In genomic region chrX:154097597-154098541, GRCh38 we compare ENCODE assay signal across 8 cellular contexts. TPM values are rescaled to one million over a fixed set of nuclear protein-coding genes. Genes with fewer than 3 reads are reported as not detected.
A peak's percentile ranks its signal among the peaks of the same experiment; 100 is the strongest.
DNase-seq lines count a peak whose midpoint lies in the region; ATAC-seq and TF ChIP-seq lines count a peak whose summit lies in the region.

Gene MECP2 (minus strand): TSS chrX:154097717.

- ATAC-seq in RWPE2 (ENCODE audit: low read depth) (peak; percentile 81), natural killer cell (peak; percentile 87 to 96 (median 90))

- no peaks in the 10 kb centered on the region for H3K9me3 ChIP-seq in DOHH2 (ENCODE audit: control insufficient read depth, insufficient read depth, low read length)
- H3K9me3 ChIP-seq in RWPE2 (ENCODE audit: severe bottlenecking), result no peaks in the 10 kb centered on the region

- H3F3A ChIP-seq in DOHH2 (ENCODE audit: control insufficient read depth, insufficient read depth), result no peaks in the 10 kb centered on the region

- no peaks in the 10 kb centered on the region for H3K9me3 Mint-ChIP-seq in activated T-helper 2 cell treated with anti-CD3 and anti-CD28 coated beads, Interferon-gamma antibody, Interleukin-2, Interleukin-4, amounts not matched to agents 10 μg/mL and 5 μg/mL and 100 μg/mL, durations not matched to agents 14 hours and 24 hours and 36 hours
- H3K9me3 Mint-ChIP-seq in natural killer cell, result no peaks in the 10 kb centered on the region

- H3K4me3 ChIP-seq in DOHH2 (ENCODE audit: low read length) (peak within 1 kb of the TSS; percentile 89), LNCaP clone FGC (ENCODE audit: low read depth, low read length) (peak within 1 kb of the TSS; percentile 72), RWPE2 (ENCODE audit: severe bottlenecking) (peak within 1 kb of the TSS; percentile 81)

- peaks cover 55% of the 10 kb centered on the region for H3K4me1 Mint-ChIP-seq in activated T-helper 2 cell treated with anti-CD3 and anti-CD28 coated beads, Interferon-gamma antibody, Interleukin-2, Interleukin-4, amounts not matched to agents 10 μg/mL and 5 μg/mL and 100 μg/mL, durations not matched to agents 14 hours and 24 hours and 36 hours (ENCODE audit: low read depth)
- peaks cover 35 to 40% of the 10 kb centered on the region in 2 donors for H3K4me1 Mint-ChIP-seq in natural killer cell

- DNase-seq in GOT3 (lab: John Stamatoyannopoulos, UW) (peak; percentile 65), LNCaP clone FGC (ENCODE audit: low read depth) (peak; percentile 73), RWPE2 (ENCODE audit: low spot score) (peak; percentile 88), fibroblast of peridontal ligament (ENCODE audit: extremely low read depth) (peak; percentile 87), natural killer cell (peak; percentile 84)
- peak; percentile 85 for DNase-seq in activated T-helper 2 cell treated with anti-CD3 and anti-CD28 coated beads, Interferon-gamma antibody, Interleukin-2, Interleukin-4, amounts not matched to agents 10 μg/mL and 5 μg/mL and 100 μg/mL, durations not matched to agents 14 hours and 24 hours and 36 hours (ENCODE audit: low spot score)
- DNase-seq in stimulated activated naive CD4-positive, alpha-beta T cell (lab: John Stamatoyannopoulos, UW), result peak; percentile 71 to 87 (median 78)

- TF ChIP-seq CTCF in DOHH2 (IDR thresholded peaks at IDR 0.05; ENCODE audit: low read depth, low read length, poor library complexity, severe bottlenecking) (no peak), LNCaP clone FGC (IDR thresholded peaks at IDR 0.05; ENCODE audit: control insufficient read depth, extremely low read depth, insufficient read depth) (no peak), RWPE2 (IDR thresholded peaks at IDR 0.05; ENCODE audit: poor library complexity, severe bottlenecking) (no peak), natural killer cell (IDR thresholded peaks at IDR 0.05) (no peak)

- H3K27ac ChIP-seq in DOHH2 (ENCODE audit: low read depth, low read length) (peak within 1 kb of the TSS; percentile 40), RWPE2 (ENCODE audit: poor library complexity, severe bottlenecking) (peak within 1 kb of the TSS; percentile 58)

- H3K36me3 ChIP-seq in DOHH2 (ENCODE audit: control insufficient read depth, low read length) (peaks cover 11% of the 10 kb centered on the region), RWPE2 (ENCODE audit: low read depth) (no peaks in the 10 kb centered on the region)

- H3K27me3 ChIP-seq in DOHH2 (ENCODE audit: control insufficient read depth, low read length), result no peaks in the 10 kb centered on the region
- no peaks in the 10 kb centered on the region for H3K27me3 ChIP-seq in RWPE2 (ENCODE audit: insufficient read depth, poor library complexity, severe bottlenecking)

- peaks cover 42% of the 10 kb centered on the region for H3K79me2 ChIP-seq in DOHH2 (ENCODE audit: control insufficient read depth, low read length)

- peak within 1 kb of the TSS; percentile 86 for H3K4me2 ChIP-seq in DOHH2 (ENCODE audit: low read length)

- peak within 1 kb of the TSS; percentile 99 for H3K4me3 Mint-ChIP-seq in activated T-helper 2 cell treated with anti-CD3 and anti-CD28 coated beads, Interferon-gamma antibody, Interleukin-2, Interleukin-4, amounts not matched to agents 10 μg/mL and 5 μg/mL and 100 μg/mL, durations not matched to agents 14 hours and 24 hours and 36 hours (ENCODE audit: low read depth)
- peak within 1 kb of the TSS; percentile 94 for H3K4me3 Mint-ChIP-seq in natural killer cell

- peaks cover 8% of the 10 kb centered on the region; the same call in 1 of the 2 replicates for H4K20me1 ChIP-seq in DOHH2 (ENCODE audit: control insufficient read depth, insufficient read depth, low read depth, low read length)

- H3K4me1 ChIP-seq in DOHH2 (ENCODE audit: control insufficient read depth, low read length) (peaks cover 36% of the 10 kb centered on the region), RWPE2 (ENCODE audit: insufficient read depth, poor library complexity, severe bottlenecking) (peaks cover 6% of the 10 kb centered on the region)

- no peaks in the 10 kb centered on the region for H3K9me2 ChIP-seq in DOHH2 (replicated peaks; ENCODE audit: control insufficient read depth, low read length)

- peaks cover 4% of the 10 kb centered on the region for H3K27me3 Mint-ChIP-seq in activated T-helper 2 cell treated with anti-CD3 and anti-CD28 coated beads, Interferon-gamma antibody, Interleukin-2, Interleukin-4, amounts not matched to agents 10 μg/mL and 5 μg/mL and 100 μg/mL, durations not matched to agents 14 hours and 24 hours and 36 hours (ENCODE audit: low read depth)
- H3K27me3 Mint-ChIP-seq in natural killer cell (ENCODE audit: low read depth in 2 of 2), result peaks cover 0 to 13% of the 10 kb centered on the region in 2 donors

- peak within 1 kb of the TSS; percentile 100 for H3K27ac Mint-ChIP-seq in activated T-helper 2 cell treated with anti-CD3 and anti-CD28 coated beads, Interferon-gamma antibody, Interleukin-2, Interleukin-4, amounts not matched to agents 10 μg/mL and 5 μg/mL and 100 μg/mL, durations not matched to agents 14 hours and 24 hours and 36 hours
- H3K27ac Mint-ChIP-seq in natural killer cell, result peak within 1 kb of the TSS; percentile 88 to 94

- intact Hi-C loops in activated T-helper 2 cell treated with anti-CD3 and anti-CD28 coated beads, Interferon-gamma antibody, Interleukin-2, Interleukin-4, amounts not matched to agents 10 μg/mL and 5 μg/mL and 100 μg/mL, durations not matched to agents 14 hours and 24 hours and 36 hours (cut with micrococcal nuclease), result loop anchor here (2.0 to 5.0 kb wide), 5 partner anchors 27 to 274 kb away; partner anchors contain the start of genes ARHGAP4, FLNA, HCFC1 and TMEM187
- intact Hi-C loops in natural killer cell (cut with micrococcal nuclease), result loop anchor here (10.0 kb wide), 3 partner anchors 83 to 277 kb away; partner anchors contain the start of genes ARHGAP4, EMD, FLNA and IRAK1

- H3K36me3 Mint-ChIP-seq in activated T-helper 2 cell treated with anti-CD3 and anti-CD28 coated beads, Interferon-gamma antibody, Interleukin-2, Interleukin-4, amounts not matched to agents 10 μg/mL and 5 μg/mL and 100 μg/mL, durations not matched to agents 14 hours and 24 hours and 36 hours (ENCODE audit: low read depth), result peaks cover 16% of the 10 kb centered on the region
- H3K36me3 Mint-ChIP-seq in natural killer cell, result no peaks in the 10 kb centered on the region

RNA-seq across cellular contexts. Expression of gene MECP2, which starts in this region (rescaled TPM):
- total RNA-seq in activated T-helper 2 cell treated with anti-CD3 and anti-CD28 coated beads, Interferon-gamma antibody, Interleukin-2, Interleukin-4, amounts not matched to agents 10 μg/mL and 5 μg/mL and 100 μg/mL, durations not matched to agents 14 hours and 24 hours and 36 hours, result 58.2 and 58.4 TPM in 2 replicates
- 100 to 1,000 TPM; 177 to 198 (median 182) TPM for total RNA-seq in natural killer cell

Comparison
In these comparisons a context has a peak if more than half of its experiments do, and no peak if none do; other contexts are left out.
1. Peak in every context shown above with its lines: DNase-seq, ATAC-seq, H3K4me3 ChIP-seq and H3K27ac ChIP-seq.